In genomic region chr4:18464160-18464559, GRCh38 we compare ENCODE assay signal across 23 cellular contexts.
"Had no signal": no experiment of that assay in that cellular context is flagged by ENCODE, and none has a peak within 500 bp of the region (broad histone marks: within the 10 kb centered on the region; RNA-seq: fewer than 3 reads in every experiment).

No MANE protein-coding gene starts in this region.

- H3K4me3 ChIP-seq: ascending aorta, K562, Peyer's patch, SJSA1 had no signal

- H3K9me3 Mint-ChIP-seq: activated CD4-positive, alpha-beta T cell treated with anti-CD3 and anti-CD28 coated beads, Interleukin-2, amount 10 ng/mL, durations not matched to agents 24 days and 14 days had no signal

- H3K9me3 ChIP-seq: ascending aorta, Peyer's patch, SJSA1 had no signal

- H3K27me3 Mint-ChIP-seq: activated B cell treated with CpG ODN at 0.5 μM for 24 hours; activated CD4-positive, alpha-beta T cell treated with anti-CD3 and anti-CD28 coated beads, Interleukin-2, amount 10 ng/mL, durations not matched to agents 24 days and 14 days; T-helper 17 cell had no signal

- H3K27ac ChIP-seq: ascending aorta, brain microvascular endothelial cell, Peyer's patch, SJSA1 had no signal

- H3K4me1 Mint-ChIP-seq: activated B cell treated with CpG ODN at 0.5 μM for 24 hours; activated CD4-positive, alpha-beta T cell treated with anti-CD3 and anti-CD28 coated beads, Interleukin-2, amount 10 ng/mL, durations not matched to agents 24 days and 14 days; T-helper 17 cell had no signal

- H3K4me3 Mint-ChIP-seq: activated B cell treated with CpG ODN at 0.5 μM for 24 hours; activated CD4-positive, alpha-beta T cell treated with anti-CD3 and anti-CD28 coated beads, Interleukin-2, amount 10 ng/mL, durations not matched to agents 24 days and 14 days; T-helper 17 cell had no signal

- ATAC-seq: K562, T-helper 17 cell had no signal

- DNase-seq: activated B cell treated with CpG ODN at 0.5 μM for 24 hours; activated CD4-positive, alpha-beta T cell treated with anti-CD3 and anti-CD28 coated beads for 1 hour; activated CD4-positive, alpha-beta T cell treated with anti-CD3 and anti-CD28 coated beads, Interleukin-2, amount 10 ng/mL, durations not matched to agents 24 days and 14 days; activated CD4-positive, alpha-beta T cell treated with anti-CD3 and anti-CD28 coated beads, Interleukin-2, amount 50 U/mL, for 48 hours; activated CD8-positive, alpha-beta memory T cell treated with anti-CD3 and anti-CD28 coated beads, Interleukin-2, amount 50 U/mL, for 4 hours; activated naive CD4-positive, alpha-beta T cell treated with anti-CD3 and anti-CD28 coated beads, Interleukin-2, amount 50 U/mL, for 16 hours; activated T-cell treated with anti-CD3 and anti-CD28 coated beads, Interleukin-2, amount 50 U/mL, for 1 hour; amniotic stem cell; brain microvascular endothelial cell; central memory CD4-positive, alpha-beta T cell; Karpas-422; NCI-H1105 treated with DMSO at 0.1 percent for 48 hours; NCI-H146; NCI-H187 treated with DMSO at 0.1 percent for 48 hours; NCI-H510A treated with DMSO at 0.1 percent for 48 hours; NCI-H69; Peyer's patch; SHP77; T-helper 17 cell; T-helper 9 cell had no signal

- H3K36me3 ChIP-seq: ascending aorta, brain microvascular endothelial cell, Peyer's patch, SJSA1 had no signal

- H3K4me1 ChIP-seq: ascending aorta, Peyer's patch, SJSA1 had no signal

- H3K27me3 ChIP-seq: ascending aorta, brain microvascular endothelial cell, Peyer's patch, SJSA1 had no signal

- H3K27ac Mint-ChIP-seq: activated B cell treated with CpG ODN at 0.5 μM for 24 hours; activated CD4-positive, alpha-beta T cell treated with anti-CD3 and anti-CD28 coated beads, Interleukin-2, amount 10 ng/mL, durations not matched to agents 24 days and 14 days; T-helper 17 cell had no signal
